In the genomic region with DNA sequence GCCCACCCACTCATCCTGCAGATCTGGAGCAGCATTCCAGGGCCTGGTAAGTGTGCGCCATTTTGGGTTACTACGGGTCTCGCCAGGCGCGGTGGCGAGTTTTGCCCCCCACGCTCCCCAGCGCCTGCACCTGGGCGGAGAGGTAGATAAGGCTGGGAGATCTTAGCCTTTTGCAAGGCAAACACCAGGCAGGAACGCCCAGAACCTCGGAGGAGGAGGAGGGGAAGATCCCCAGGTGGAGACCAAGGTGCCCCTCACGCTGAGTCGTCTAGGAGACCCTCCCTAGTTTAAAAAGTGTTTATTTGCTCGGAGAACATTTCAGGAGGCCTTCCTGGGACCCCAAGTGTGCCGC, we compare ENCODE assay signal across 1 cellular context.
TF ChIP-seq lines count a peak whose summit lies in the region.

No MANE protein-coding gene starts in this region.

TF ChIP-seq in HCT116, 20 proteins besides CTCF, POLR2A, EP300 and RAD21 (continued from another document):
- TF ChIP-seq CBX3 (IDR thresholded peaks at IDR 0.05; ENCODE audit: low read depth), result no peak
- no peak for TF ChIP-seq SP1 (IDR thresholded peaks at IDR 0.05; ENCODE audit: low read depth)
- no peak for TF ChIP-seq SRF (IDR thresholded peaks at IDR 0.05; ENCODE audit: low read depth)
- no peak for TF ChIP-seq JUND (IDR thresholded peaks at IDR 0.05)
- TF ChIP-seq POLR2AphosphoS5 (IDR thresholded peaks at IDR 0.05; ENCODE audit: low read depth, low read length), result no peak
- TF ChIP-seq SIN3A (IDR thresholded peaks at IDR 0.05; ENCODE audit: low read depth), result no peak
- no peak for TF ChIP-seq TCF7L2 (IDR thresholded peaks at IDR 0.05; ENCODE audit: borderline replicate concordance, extremely low read depth, insufficient read depth, insufficient read length)
